17 cellular contexts compared by ENCODE assay signal in genomic region chr14:54579606-54580005, GRCh38. TPM values are rescaled to one million over a fixed set of nuclear protein-coding genes. Genes with fewer than 3 reads are reported as not detected.
DNase-seq lines count a peak whose midpoint lies in the region; ATAC-seq, FAIRE-seq and TF ChIP-seq lines count a peak whose summit lies in the region.
"Had no signal": no experiment of that assay in that cellular context is flagged by ENCODE, and none has a peak within 500 bp of the region (broad histone marks: within the 10 kb centered on the region; RNA-seq: fewer than 3 reads in every experiment).

No MANE protein-coding gene starts in this region.

- CTCF ChIA-PET in A549 (lab: Yijun Ruan, JAX), result interaction anchor here (0.6 to 1.3 kb wide), 3 partner anchors 15 to 146 kb away, joined by 3 to 5 read pairs (median 3); no protein-coding TSS in a partner anchor

- H3K27ac ChIP-seq in A549 (peak overlapping the region in 1 of 2 experiments; percentile 14; a peak in 1 of 6 replicates), esophagus muscularis mucosa (replicated peaks in 1 of 4) (peak overlapping the region; percentile 3 to 51 (median 34))
- H3K27ac ChIP-seq: HL-60 had no signal

- no peak for TF ChIP-seq RAD21 in A549 (conservative IDR thresholded peaks at IDR 0.05 in 1 of 2, IDR thresholded peaks at IDR 0.05 in 1 of 2)

- peak overlapping the region; percentile 11; the same call in 1 of the 3 replicates for H3K4me2 ChIP-seq in A549

- WGBS in A549 (ENCODE audit: missing lambda C conversion rate), result 28% methylated on average over 1 of the region's 1 CpG
- 25% methylated on average over 1 of the region's 1 CpG for WGBS in esophagus muscularis mucosa

- no peak for TF ChIP-seq EP300 in A549 (IDR thresholded peaks at IDR 0.05)
- no peak for TF ChIP-seq EP300 in esophagus muscularis mucosa (IDR thresholded peaks at IDR 0.05)

- H3K9me3 ChIP-seq in A549 (no peaks in the 10 kb centered on the region), esophagus muscularis mucosa (no peaks in the 10 kb centered on the region)

- H3K4me3 ChIP-seq in A549 (no peak overlapping the region), esophagus muscularis mucosa (no peak overlapping the region)

- peak; percentile 44 to 67; a peak in 3 of 6 replicates for ATAC-seq in A549
- ATAC-seq in left lobe of liver, result peak; percentile 41
- no peak for ATAC-seq in HG03280 (IDR thresholded peaks at IDR 0.05; ENCODE audit: unreplicated experiment)
- ATAC-seq in HG02763 (IDR thresholded peaks at IDR 0.05; ENCODE audit: unreplicated experiment), result no peak
- ATAC-seq in HG03442 (IDR thresholded peaks at IDR 0.05; ENCODE audit: unreplicated experiment), result no peak
- ATAC-seq in GM21825 (IDR thresholded peaks at IDR 0.05; ENCODE audit: unreplicated experiment), result no peak
- ATAC-seq: esophagus mucosa had no signal

- no peak for TF ChIP-seq CTCF in A549 (IDR thresholded peaks at IDR 0.05)
- TF ChIP-seq CTCF in esophagus muscularis mucosa (IDR thresholded peaks at IDR 0.05), result no peak

- peaks cover 0 to 3% (median 0%) of the 10 kb centered on the region in 4 donors for H3K36me3 ChIP-seq in esophagus muscularis mucosa

- H3K27me3 ChIP-seq in esophagus muscularis mucosa, result no peaks in the 10 kb centered on the region

- peak; percentile 13 for FAIRE-seq in A549 (lab: Jason Lieb, UNC)
- FAIRE-seq: A204.1 had no signal

- intact Hi-C loops in esophagus muscularis mucosa (cut with DNase I), result no loop called here

- H3K4me1 ChIP-seq in A549, result peaks cover 33% of the 10 kb centered on the region
- H3K4me1 ChIP-seq in esophagus muscularis mucosa, result peaks cover 43 to 72% (median 67%) of the 10 kb centered on the region in 4 donors

- DNase-seq in A549 (ENCODE audit: low read depth in 1 of 2, low spot score in 1 of 2) (peak; percentile 7 to 68), NCI-H460 (ENCODE audit: extremely low read depth, low read depth) (peak; percentile 53), esophagus muscularis mucosa (ENCODE audit: extremely low spot score) (no peak), left lobe of liver (ENCODE audit: low spot score) (no peak)
- DNase-seq: activated naive CD4-positive, alpha-beta T cell treated with Interleukin-2 at 50 U/mL for 16 hours; COR-L47; Kasumi-1; NCI-H187 treated with DMSO at 0.1 percent for 48 hours; NCI-H774; occipital lobe had no signal

- TF ChIP-seq POLR2A in A549 (IDR thresholded peaks at IDR 0.05; ENCODE audit: low read length) (no peak), esophagus muscularis mucosa (IDR thresholded peaks at IDR 0.05; ENCODE audit: low read depth) (no peak)

- POLR2A ChIA-PET in A549 (lab: Yijun Ruan, JAX), result no interaction called here

TF ChIP-seq in A549, 52 proteins besides CTCF, POLR2A, EP300 and RAD21:
- TF ChIP-seq HEYL (CRISPR knock-in tag; IDR thresholded peaks at IDR 0.05), result no peak
- TF ChIP-seq FOSL2 (IDR thresholded peaks at IDR 0.05), result no peak
- TF ChIP-seq FOSL2 (CRISPR knock-in tag; IDR thresholded peaks at IDR 0.05), result no peak
- TF ChIP-seq BHLHE40 (IDR thresholded peaks at IDR 0.05; ENCODE audit: low read depth, low read length), result no peak
- no peak for TF ChIP-seq EHMT2 (IDR thresholded peaks at IDR 0.05; ENCODE audit: low read depth)
- TF ChIP-seq SREBF2 (IDR thresholded peaks at IDR 0.05), result no peak
- no peak for TF ChIP-seq CBX8 (IDR thresholded peaks at IDR 0.05)
- TF ChIP-seq TP53 (CRISPR knock-in tag; IDR thresholded peaks at IDR 0.05), result no peak
- no peak for TF ChIP-seq ELK1 (IDR thresholded peaks at IDR 0.05; ENCODE audit: low read depth, low read length)
- TF ChIP-seq HOXB13 (CRISPR knock-in tag; IDR thresholded peaks at IDR 0.05; ENCODE audit: low read depth), result no peak
- TF ChIP-seq POLR2AphosphoS2 (conservative IDR thresholded peaks at IDR 0.05; ENCODE audit: low read length), result no peak

RNA-seq across cellular contexts. Expression of gene SAMD4A, which starts 12.7 kb away (rescaled TPM):
- 3.9 and 5.3 TPM in 2 replicates for polyA plus RNA-seq in A549 (2011; rRNA removed)
- 2.4 and 3.2 TPM in 2 replicates for polyA plus RNA-seq in A549 (2012; cell fraction: cytosol; rRNA removed)
- polyA plus RNA-seq in A549 (2012; cell fraction: nucleus; rRNA removed), result 7.7 and 10.7 TPM in 2 replicates
- polyA plus RNA-seq in A549 (2017; fragmentation: RNase III; extraction: RNeasy Plus Mini Kit Qiagen cat#74134 plus additional on column Dnase treatment), result 5.4 to 8.0 TPM (median 6.1 TPM) in 3 replicates
- polyA minus RNA-seq in A549 (2011; rRNA and poly(A)+ RNA removed), result 16.6 and 23.5 TPM in 2 replicates
- 21.4 and 23.4 TPM in 2 replicates for total RNA-seq in NCI-H460 (2014; rRNA removed; shearing (Covaris generic))
- polyA plus RNA-seq in NCI-H460 (2014; cell fraction: nucleus; rRNA removed), result 25.1 and 29.3 TPM in 2 replicates
- total RNA-seq in esophagus muscularis mucosa, result 100 to 1,000 TPM in 2 of 4 donors, 10 to 100 TPM in 2; 76.8 to 123 (median 97.0) TPM
- total RNA-seq in left lobe of liver, result 25.9 TPM

Comparison
In these comparisons a context has a peak if more than half of its experiments do, and no peak if none do; other contexts are left out.
1. ATAC-seq: peak in A549 (2 of 2) and left lobe of liver (single experiment); none in HG03280 (single experiment), HG02763 (single experiment), HG03442 (single experiment) and GM21825 (single experiment).
2. DNase-seq: peak in A549 (2 of 2) and NCI-H460 (single experiment); none in esophagus muscularis mucosa (single experiment) and left lobe of liver (single experiment).